Comparison of ENCODE assay signal across 18 cellular contexts in the genomic region with DNA sequence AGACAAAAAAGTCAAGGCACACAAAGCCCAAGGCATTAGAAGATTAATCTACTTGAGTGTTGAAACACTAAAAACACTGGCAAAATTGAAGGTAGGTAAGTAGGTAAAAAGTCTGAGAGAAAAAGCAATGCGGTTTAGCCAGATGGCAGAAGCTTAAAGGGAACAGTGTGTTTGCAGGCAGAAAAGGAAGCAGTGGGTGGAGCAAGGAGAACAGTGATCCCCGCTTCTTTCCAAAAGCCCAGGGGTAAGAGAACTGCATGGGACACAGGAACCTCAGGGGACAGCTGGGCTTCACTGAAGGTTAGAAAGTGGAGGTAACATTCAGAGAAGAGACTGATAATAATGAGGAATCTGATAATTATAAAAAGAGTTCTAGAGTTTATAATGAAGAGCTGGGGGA. TPM values are rescaled to one million over a fixed set of nuclear protein-coding genes. Genes with fewer than 3 reads are reported as not detected.
"Had no signal": no experiment of that assay in that cellular context is flagged by ENCODE, and none has a peak within 500 bp of the region (broad histone marks: within the 10 kb centered on the region; RNA-seq: fewer than 3 reads in every experiment).

No MANE protein-coding gene starts in this region.

- H3K9me3 ChIP-seq: breast epithelium, esophagus muscularis mucosa, mucosa of descending colon, vagina had no signal

- H3K27me3 ChIP-seq: breast epithelium, esophagus muscularis mucosa, vagina had no signal

- H3K4me3 ChIP-seq: breast epithelium, esophagus muscularis mucosa, mucosa of descending colon, vagina had no signal

- H3K9me3 Mint-ChIP-seq: activated CD8-positive, alpha-beta T cell treated with anti-CD3 and anti-CD28 coated beads for 36 hours; activated naive CD4-positive, alpha-beta T cell treated with anti-CD3 and anti-CD28 coated beads, Interleukin-2, amount 10 ng/mL, durations not matched to agents 7 days and 5 days; activated T-helper 17 cell treated with anti-CD3 and anti-CD28 coated beads, Interleukin-2, amount 50 U/mL, for 72 hours; natural killer cell had no signal

- FAIRE-seq: islet of Langerhans had no signal

- H3K27ac Mint-ChIP-seq: activated CD8-positive, alpha-beta T cell treated with anti-CD3 and anti-CD28 coated beads for 36 hours; activated naive CD4-positive, alpha-beta T cell treated with anti-CD3 and anti-CD28 coated beads, Interleukin-2, amount 10 ng/mL, durations not matched to agents 7 days and 5 days; activated T-helper 17 cell treated with anti-CD3 and anti-CD28 coated beads, Interleukin-2, amount 50 U/mL, for 72 hours; progenitor cell of endocrine pancreas had no signal

- H3K27me3 Mint-ChIP-seq: activated CD8-positive, alpha-beta T cell treated with anti-CD3 and anti-CD28 coated beads for 36 hours; activated naive CD4-positive, alpha-beta T cell treated with anti-CD3 and anti-CD28 coated beads, Interleukin-2, amount 10 ng/mL, durations not matched to agents 7 days and 5 days; activated T-helper 17 cell treated with anti-CD3 and anti-CD28 coated beads, Interleukin-2, amount 50 U/mL, for 72 hours; progenitor cell of endocrine pancreas had no signal

- H3K27ac ChIP-seq: breast epithelium, esophagus muscularis mucosa, vagina had no signal

- H3K4me3 Mint-ChIP-seq: activated CD8-positive, alpha-beta T cell treated with anti-CD3 and anti-CD28 coated beads for 36 hours; activated naive CD4-positive, alpha-beta T cell treated with anti-CD3 and anti-CD28 coated beads, Interleukin-2, amount 10 ng/mL, durations not matched to agents 7 days and 5 days; activated T-helper 17 cell treated with anti-CD3 and anti-CD28 coated beads, Interleukin-2, amount 50 U/mL, for 72 hours; natural killer cell had no signal

- H3K4me1 ChIP-seq: breast epithelium, vagina had no signal

- DNase-seq: activated CD8-positive, alpha-beta T cell treated with anti-CD3 and anti-CD28 coated beads for 36 hours; activated naive CD4-positive, alpha-beta T cell treated with anti-CD3 and anti-CD28 coated beads, Interleukin-2, amount 10 ng/mL, durations not matched to agents 7 days and 5 days; glutamatergic neuron; mucosa of descending colon; natural killer cell; occipital lobe; right cardiac atrium; small intestine had no signal

- ATAC-seq: activated CD8-positive, alpha-beta T cell treated with anti-CD3 and anti-CD28 coated beads for 36 hours; activated T-helper 17 cell treated with anti-CD3 and anti-CD28 coated beads, Interleukin-2, amount 50 U/mL, for 72 hours; mucosa of descending colon; natural killer cell; right cardiac atrium had no signal

RNA-seq across cellular contexts. Expression of gene C11orf97, which starts 34.6 kb away (rescaled TPM):
- total RNA-seq: activated CD8-positive, alpha-beta T cell treated with anti-CD3 and anti-CD28 coated beads for 36 hours; activated T-helper 17 cell treated with anti-CD3 and anti-CD28 coated beads, Interleukin-2, amount 50 U/mL, for 72 hours; breast epithelium; esophagus muscularis mucosa; fibroblast of villous mesenchyme; lung microvascular endothelial cell; mucosa of descending colon; natural killer cell; occipital lobe; progenitor cell of endocrine pancreas; right cardiac atrium; T-helper 2 cell treated with Interferon-gamma antibody and Interleukin-4, amounts not matched to agents 100 ng/mL and 5 ng/mL, for 36 hours; vagina had no signal
- polyA plus RNA-seq: right cardiac atrium, thymus had no signal
